27 cellular contexts compared by ENCODE assay signal in the genomic region with DNA sequence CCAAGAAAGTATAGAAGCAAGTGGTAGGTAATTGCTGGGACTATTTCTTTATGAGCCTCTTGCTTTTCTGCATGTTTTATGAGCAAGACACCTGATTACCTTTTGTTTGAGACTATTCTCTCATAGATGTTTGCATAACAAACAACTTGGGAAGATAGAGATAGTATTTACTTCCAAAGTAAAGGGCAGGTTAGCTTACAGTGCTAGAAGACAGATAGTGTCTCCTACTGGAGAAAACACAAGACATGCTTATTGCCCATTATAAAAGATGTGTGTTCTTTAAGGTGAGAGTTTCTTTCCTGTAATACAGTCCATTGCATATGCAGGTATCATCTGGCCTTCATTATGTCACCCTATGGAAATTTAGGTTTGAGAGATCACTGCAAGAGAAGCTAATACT.
"Had no signal": no experiment of that assay in that cellular context is flagged by ENCODE, and none has a peak within 500 bp of the region (broad histone marks: within the 10 kb centered on the region; RNA-seq: fewer than 3 reads in every experiment).

No MANE protein-coding gene starts in this region.

- H3K27ac Mint-ChIP-seq: activated naive CD8-positive, alpha-beta T cell treated with anti-CD3 and anti-CD28 coated beads for 36 hours; naive B cell; nephron progenitor cell; T-helper 2 cell treated with Interferon-gamma antibody and Interleukin-4, amounts not matched to agents 5 μg/mL and 100 μg/mL, for 36 hours; type B pancreatic cell had no signal

- H3K4me3 Mint-ChIP-seq: activated naive CD8-positive, alpha-beta T cell treated with anti-CD3 and anti-CD28 coated beads for 36 hours; naive B cell; nephron progenitor cell; T-helper 2 cell treated with Interferon-gamma antibody and Interleukin-4, amounts not matched to agents 5 μg/mL and 100 μg/mL, for 36 hours; type B pancreatic cell had no signal

- DNase-seq: activated CD4-positive, alpha-beta T cell treated with anti-CD3 and anti-CD28 coated beads for 48 hours; activated CD4-positive, alpha-beta T cell treated with anti-CD3 and anti-CD28 coated beads, Interleukin-2, amount 50 U/mL, for 48 hours; activated CD8-positive, alpha-beta memory T cell treated with anti-CD3 and anti-CD28 coated beads for 24 hours; activated effector memory CD4-positive, alpha-beta T cell treated with Interleukin-2 at 50 U/mL for 16 hours; activated naive CD4-positive, alpha-beta T cell treated with Interleukin-2 at 50 U/mL for 16 hours; activated naive CD8-positive, alpha-beta T cell treated with anti-CD3 and anti-CD28 coated beads for 36 hours; adrenal gland; aorta; body of pancreas; cerebellar nuclear complex; colonic mucosa; effector CD8-positive, alpha-beta T cell; left ventricle myocardium superior; mammary epithelial cell; naive B cell; nephron progenitor cell; stimulated activated CD4-positive, alpha-beta T cell treated with anti-CD3 and anti-CD28 coated beads, Interleukin-12 subunit alpha, Interleukin-12 subunit beta, amount 100 ng/mL, for 4 hours; stimulated activated CD4-positive, alpha-beta T cell treated with anti-CD3 and anti-CD28 coated beads, Interleukin-4, amount 100 ng/mL, for 1 hour; stimulated activated naive CD8-positive, alpha-beta T cell treated with anti-CD3 and anti-CD28 coated beads, Interleukin-15, Interleukin-2, amounts not matched to agents 100 U/mL and 50 U/mL, for 24 hours; uterus had no signal

- H3K36me3 Mint-ChIP-seq: activated naive CD8-positive, alpha-beta T cell treated with anti-CD3 and anti-CD28 coated beads for 36 hours; naive B cell; type B pancreatic cell had no signal

- H3K4me1 ChIP-seq: adrenal gland, colonic mucosa, uterus had no signal

- H3K27ac ChIP-seq: adrenal gland, body of pancreas, colonic mucosa, neutrophil, skin epidermis, thoracic aorta, uterus had no signal

- H3K27me3 ChIP-seq: adrenal gland, body of pancreas, colonic mucosa, neutrophil, uterus had no signal

- H3K9me3 Mint-ChIP-seq: activated naive CD8-positive, alpha-beta T cell treated with anti-CD3 and anti-CD28 coated beads for 36 hours; naive B cell; nephron progenitor cell; T-helper 2 cell treated with Interferon-gamma antibody and Interleukin-4, amounts not matched to agents 5 μg/mL and 100 μg/mL, for 36 hours; type B pancreatic cell had no signal

- H3K9me3 ChIP-seq: adrenal gland, body of pancreas, colonic mucosa, neutrophil, thoracic aorta, uterus had no signal

- H3K4me3 ChIP-seq: adrenal gland, body of pancreas, colonic mucosa, skin epidermis, thoracic aorta, uterus had no signal

- H3K4me1 Mint-ChIP-seq: activated naive CD8-positive, alpha-beta T cell treated with anti-CD3 and anti-CD28 coated beads for 36 hours; naive B cell; nephron progenitor cell had no signal

- H3K36me3 ChIP-seq: adrenal gland, colonic mucosa, neutrophil, thoracic aorta, uterus had no signal

- ATAC-seq: activated CD4-positive, CD25-positive, alpha-beta regulatory T cell treated with anti-CD3 and anti-CD28 coated beads, Interleukin-2, amount 50 U/mL, for 24 hours; body of pancreas; left ventricle myocardium superior; sciatic nerve; stimulated activated naive CD8-positive, alpha-beta T cell treated with anti-CD3 and anti-CD28 coated beads, Interleukin-15, Interleukin-2, amounts not matched to agents 100 U/mL and 50 U/mL, for 24 hours had no signal

- H3K27me3 Mint-ChIP-seq: activated naive CD8-positive, alpha-beta T cell treated with anti-CD3 and anti-CD28 coated beads for 36 hours; naive B cell; type B pancreatic cell had no signal
